28 cellular contexts compared by ENCODE assay signal in the genomic region with DNA sequence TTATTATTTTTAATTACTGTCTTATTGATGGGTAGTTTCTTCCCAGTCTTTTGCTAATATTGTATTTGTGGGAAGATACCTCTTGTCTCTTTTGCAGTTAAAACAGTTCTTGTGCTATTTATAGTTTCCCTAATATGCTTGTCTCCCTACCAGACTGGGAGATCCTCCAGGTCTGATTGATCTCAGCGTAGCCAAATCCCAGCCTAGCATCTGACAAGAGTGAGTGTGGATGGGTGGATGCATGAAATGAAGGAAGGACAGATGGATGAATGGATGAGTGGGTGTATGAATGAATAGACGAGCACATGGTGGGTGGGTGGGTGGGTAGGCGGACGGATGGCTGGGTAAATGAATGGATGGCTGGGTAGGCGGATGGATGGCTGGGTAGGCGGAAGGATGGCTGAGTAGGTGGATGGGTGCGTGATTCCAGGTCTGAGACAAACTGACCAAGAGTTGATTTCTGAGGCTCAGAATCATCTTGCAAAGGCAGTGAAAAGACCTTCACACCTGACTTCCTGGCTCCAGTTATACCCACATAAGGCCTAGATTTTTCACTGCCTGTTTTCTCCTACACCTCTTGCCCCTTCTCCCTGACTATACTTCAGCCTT. TPM values are rescaled to one million over a fixed set of nuclear protein-coding genes. Genes with fewer than 3 reads are reported as not detected.
DNase-seq lines count a peak whose midpoint lies in the region; ATAC-seq, FAIRE-seq and TF ChIP-seq lines count a peak whose summit lies in the region.
"Had no signal": no experiment of that assay in that cellular context is flagged by ENCODE, and none has a peak within 500 bp of the region (broad histone marks: within the 10 kb centered on the region; RNA-seq: fewer than 3 reads in every experiment).

No MANE protein-coding gene starts in this region.

- no peak overlapping the region for H3K9ac ChIP-seq in K562 (ENCODE audit: insufficient read depth in 1 of 2, low read depth in 2 of 2, low read length in 2 of 2)
- H3K9ac ChIP-seq: BLaER1 treated with 17β-estradiol and CSF1 and Interleukin-3, amounts not matched to agents 10 nM and 100 nM; KMS-11 had no signal

- H4K20me1 ChIP-seq in K562 (replicated peaks; ENCODE audit: control insufficient read depth, insufficient read depth, low read length): no peaks in the 10 kb centered on the region
- H4K20me1 ChIP-seq: BLaER1 treated with 17β-estradiol and CSF1 and Interleukin-3, amounts not matched to agents 10 nM and 100 nM had no signal

- H3K36me3 ChIP-seq in K562 (ENCODE audit: control insufficient read depth, insufficient read depth, low read length): no peaks in the 10 kb centered on the region
- H3K36me3 ChIP-seq: BLaER1 treated with 17β-estradiol and CSF1 and Interleukin-3, amounts not matched to agents 10 nM and 100 nM; HAP-1 had no signal

- 0 out of 2 replicates have a peak overlapping the region, but pooled peaks have one; percentile 40 for H2AFZ ChIP-seq in K562 (ENCODE audit: low read depth, low read length)
- H2AFZ ChIP-seq: GM23338 had no signal

- in situ Hi-C loops in K562 (cut with MboI): loop anchor here (10.0 kb wide), 1 partner anchor 493 kb away; no protein-coding TSS in a partner anchor

- 16% methylated on average over 1 of the region's 7 CpGs for WGBS in K562 (ENCODE audit: insufficient coverage, low coverage, missing lambda C conversion rate)

- no peak for FAIRE-seq in K562 (lab: Jason Lieb, UNC)
- FAIRE-seq: A204.1, GM12878 had no signal

- TF ChIP-seq POLR2A in K562 (conservative IDR thresholded peaks at IDR 0.05): no peak

- no peak overlapping the region for H3K27ac Mint-ChIP-seq in natural killer cell treated with Interleukin-12 subunit alpha and Interleukin-12 subunit beta and Interleukin-15 and Interleukin-18, amount 100 ng/mL, for 72 hours
- H3K27ac Mint-ChIP-seq in natural killer cell (no peak overlapping the region), neural crest cell (ENCODE audit: unreplicated experiment) (peak overlapping the region; percentile 13)
- no peak overlapping the region for H3K27ac Mint-ChIP-seq in stimulated activated naive B cell treated with anti-CD40 and anti-IgM and Interleukin-4, amounts not matched to agents 10 μg/mL and 1 μg/mL and 100 μg/mL, for 72 hours
- H3K27ac Mint-ChIP-seq: CD4-positive, alpha-beta T cell; GM23338 had no signal

- no peaks in the 10 kb centered on the region for H3K79me2 ChIP-seq in K562 (ENCODE audit: control insufficient read depth, insufficient read depth, low read length)

- intact Hi-C loops in natural killer cell (cut with micrococcal nuclease) (loop anchor here (5.0 kb wide), 2 partner anchors 130 to 485 kb away; no protein-coding TSS in a partner anchor), K562 (cut with micrococcal nuclease) (no loop called here)

- DNase-seq in natural killer cell treated with Interleukin-12 subunit alpha and Interleukin-12 subunit beta and Interleukin-15 and Interleukin-18, amount 100 ng/mL, for 72 hours (ENCODE audit: low spot score): peak; percentile 15
- DNase-seq in natural killer cell (no peak), K562 (ENCODE audit: extremely low read depth in 1 of 4, low spot score in 3 of 4) (no peak), neural crest cell (ENCODE audit: low read depth, low spot score) (no peak), GM20000 (ENCODE audit: low spot score) (no peak)
- no peak for DNase-seq in stimulated activated naive B cell treated with anti-CD40 and anti-IgM and Interleukin-4, amounts not matched to agents 10 μg/mL and 1 μg/mL and 100 μg/mL, for 72 hours
- no peak for DNase-seq in stimulated activated CD4-positive, alpha-beta T cell treated with anti-CD3 and anti-CD28 coated beads, Interleukin-2, amount 100 ng/mL, for 48 hours
- DNase-seq: CD4-positive, alpha-beta T cell; DMS79; EL; GDM1; IMR-90; NCI-H1092; NCI-H1417 treated with DMSO at 0.1 percent for 48 hours; NCI-H187; NCI-H2081 treated with DMSO at 0.1 percent for 48 hours; NCI-H2171; NCI-H226; NCI-H510A; NCI-H69; RPMI8226; SHP77 had no signal

- POLR2A ChIA-PET in K562 (lab: Yijun Ruan, JAX): interaction anchor here (0.9 kb wide), 1 partner anchor 12 kb away, joined by 5 read pairs; no protein-coding TSS in a partner anchor

- TF ChIP-seq EP300 in K562 (IDR thresholded peaks at IDR 0.05; ENCODE audit: low read length): no peak

- no peaks in the 10 kb centered on the region for H3K9me3 Mint-ChIP-seq in natural killer cell treated with Interleukin-12 subunit alpha and Interleukin-12 subunit beta and Interleukin-15 and Interleukin-18, amount 100 ng/mL, for 72 hours
- H3K9me3 Mint-ChIP-seq in natural killer cell (no peaks in the 10 kb centered on the region), neural crest cell (no peaks in the 10 kb centered on the region)
- H3K9me3 Mint-ChIP-seq in stimulated activated naive B cell treated with anti-CD40 and anti-IgM and Interleukin-4, amounts not matched to agents 10 μg/mL and 1 μg/mL and 100 μg/mL, for 72 hours: no peaks in the 10 kb centered on the region
- H3K9me3 Mint-ChIP-seq: CD4-positive, alpha-beta T cell; GM23338 had no signal

- peaks cover 6 to 9% of the 10 kb centered on the region in 2 experiments; a peak in 4 of 5 replicates for H3K4me1 ChIP-seq in K562 (replicated peaks in 1 of 2; ENCODE audit: control insufficient read depth in 2 of 2, insufficient read depth in 2 of 2, low read length in 2 of 2)
- H3K4me1 ChIP-seq: HAP-1 had no signal

- peaks cover 7% of the 10 kb centered on the region in 2 donors for H3K4me1 Mint-ChIP-seq in natural killer cell treated with Interleukin-12 subunit alpha and Interleukin-12 subunit beta and Interleukin-15 and Interleukin-18, amount 100 ng/mL, for 72 hours (ENCODE audit: low read depth in 2 of 2)
- H3K4me1 Mint-ChIP-seq in natural killer cell (peaks cover 10 to 14% of the 10 kb centered on the region in 2 donors), neural crest cell (peaks cover 8% of the 10 kb centered on the region)
- H3K4me1 Mint-ChIP-seq in stimulated activated naive B cell treated with anti-CD40 and anti-IgM and Interleukin-4, amounts not matched to agents 10 μg/mL and 1 μg/mL and 100 μg/mL, for 72 hours: peaks cover 10 to 17% of the 10 kb centered on the region in 2 donors

- H3K27me3 ChIP-seq in K562 (ENCODE audit: control insufficient read depth in 2 of 2, insufficient read depth in 2 of 2, low read length in 2 of 2): peaks cover 0 to 5% of the 10 kb centered on the region in 2 experiments; a peak in 2 of 5 replicates
- H3K27me3 ChIP-seq: BLaER1 treated with 17β-estradiol and CSF1 and Interleukin-3, amounts not matched to agents 10 nM and 100 nM had no signal

- no peak overlapping the region for H3K4me3 Mint-ChIP-seq in natural killer cell treated with Interleukin-12 subunit alpha and Interleukin-12 subunit beta and Interleukin-15 and Interleukin-18, amount 100 ng/mL, for 72 hours
- H3K4me3 Mint-ChIP-seq in natural killer cell (no peak overlapping the region), neural crest cell (no peak overlapping the region)
- no peak overlapping the region for H3K4me3 Mint-ChIP-seq in stimulated activated naive B cell treated with anti-CD40 and anti-IgM and Interleukin-4, amounts not matched to agents 10 μg/mL and 1 μg/mL and 100 μg/mL, for 72 hours
- H3K4me3 Mint-ChIP-seq: CD4-positive, alpha-beta T cell; GM23338 had no signal

- H3K36me3 Mint-ChIP-seq in natural killer cell treated with Interleukin-12 subunit alpha and Interleukin-12 subunit beta and Interleukin-15 and Interleukin-18, amount 100 ng/mL, for 72 hours: no peaks in the 10 kb centered on the region
- no peaks in the 10 kb centered on the region for H3K36me3 Mint-ChIP-seq in natural killer cell
- no peaks in the 10 kb centered on the region for H3K36me3 Mint-ChIP-seq in neural crest cell (ENCODE audit: low read depth)
- H3K36me3 Mint-ChIP-seq in stimulated activated naive B cell treated with anti-CD40 and anti-IgM and Interleukin-4, amounts not matched to agents 10 μg/mL and 1 μg/mL and 100 μg/mL, for 72 hours: no peaks in the 10 kb centered on the region

- CTCF ChIA-PET in K562 (lab: Yijun Ruan, JAX; ENCODE audit: low intra/inter-chr PET ratio): interaction anchor here (0.7 kb wide), 1 partner anchor 126 kb away, joined by 3 read pairs; no protein-coding TSS in a partner anchor

- no peak overlapping the region for H3K4me2 ChIP-seq in K562 (ENCODE audit: insufficient read depth, low read length)
- H3K4me2 ChIP-seq: BLaER1 treated with 17β-estradiol and CSF1 and Interleukin-3, amounts not matched to agents 10 nM and 100 nM; GM23338; KMS-11 had no signal

- TF ChIP-seq CTCF in natural killer cell (IDR thresholded peaks at IDR 0.05) (no peak), K562 (IDR thresholded peaks at IDR 0.05 in 2 of 3, conservative IDR thresholded peaks at IDR 0.05 in 1 of 3; ENCODE audit: insufficient read depth in 2 of 3, low read depth in 1 of 3, low read length in 3 of 3) (no peak), neural crest cell (conservative IDR thresholded peaks at IDR 0.05) (no peak), GM20000 (IDR thresholded peaks at IDR 0.05; ENCODE audit: extremely low read depth, missing control alignments) (no peak)

- BruUV-seq in K562 (replicated peaks; lab: Mats Ljungman, UMichigan): no TSS peak

- TF ChIP-seq RAD21 in K562 (CRISPR knock-in tag; conservative IDR thresholded peaks at IDR 0.05 in 1 of 2, IDR thresholded peaks at IDR 0.05 in 1 of 2): no peak

- H3K9me1 ChIP-seq in K562 (ENCODE audit: control insufficient read depth, insufficient read depth, low read length): no peaks in the 10 kb centered on the region

- H3K27ac ChIP-seq in K562 (ENCODE audit: extremely low read depth, low read depth, low read length): no peak overlapping the region
- H3K27ac ChIP-seq: BLaER1 treated with 17β-estradiol and CSF1 and Interleukin-3, amounts not matched to agents 10 nM and 100 nM; KMS-11 had no signal

- no peak overlapping the region for H3K4me3 ChIP-seq in K562
- H3K4me3 ChIP-seq: BLaER1 treated with 17β-estradiol and CSF1 and Interleukin-3, amounts not matched to agents 10 nM and 100 nM; GM12878; GM23338; HAP-1 had no signal

- H3K27me3 Mint-ChIP-seq in natural killer cell treated with Interleukin-12 subunit alpha and Interleukin-12 subunit beta and Interleukin-15 and Interleukin-18, amount 100 ng/mL, for 72 hours: peaks cover 0 to 11% of the 10 kb centered on the region in 2 donors
- H3K27me3 Mint-ChIP-seq in natural killer cell (ENCODE audit: low read depth in 2 of 2) (peaks cover 9 to 15% of the 10 kb centered on the region in 2 donors), neural crest cell (ENCODE audit: low read depth) (no peaks in the 10 kb centered on the region)
- peaks cover 0 to 12% of the 10 kb centered on the region in 2 donors for H3K27me3 Mint-ChIP-seq in stimulated activated naive B cell treated with anti-CD40 and anti-IgM and Interleukin-4, amounts not matched to agents 10 μg/mL and 1 μg/mL and 100 μg/mL, for 72 hours

- no peak for ATAC-seq in natural killer cell treated with Interleukin-12 subunit alpha and Interleukin-12 subunit beta and Interleukin-15 and Interleukin-18, amount 100 ng/mL, for 72 hours
- no peak for ATAC-seq in natural killer cell
- no peak for ATAC-seq in K562
- no peak for ATAC-seq in stimulated activated naive B cell treated with anti-CD40 and anti-IgM and Interleukin-4, amounts not matched to agents 10 μg/mL and 1 μg/mL and 100 μg/mL, for 72 hours (replicated peaks)
- ATAC-seq: GM12878, GM23338 had no signal

- H3K9me3 ChIP-seq in K562 (replicated peaks; ENCODE audit: control insufficient read depth, insufficient read depth, low read depth, low read length): no peaks in the 10 kb centered on the region
- H3K9me3 ChIP-seq: BLaER1 treated with 17β-estradiol and CSF1 and Interleukin-3, amounts not matched to agents 10 nM and 100 nM; HAP-1 had no signal

RNA-seq across cellular contexts. Expression of a gene that starts 11.4 kb away (rescaled TPM):
- under 1 TPM in 1 of 2 donors, not detected in 1; 0.47 TPM for total RNA-seq in natural killer cell treated with Interleukin-12 subunit alpha and Interleukin-12 subunit beta and Interleukin-15 and Interleukin-18, amount 100 ng/mL, for 72 hours
- under 1 TPM in 1 of 3 donors, not detected in 2; 0.45 TPM for total RNA-seq in natural killer cell
- 0.69 TPM in 1 of 2 replicates, not detected in the other for total RNA-seq in K562 (2011; cell fraction: chromatin; rRNA removed; ENCODE audit: low replicate concordance)
- total RNA-seq in K562 (2011; cell fraction: nucleolus; rRNA removed): not detected in 2 replicates
- 0.31 and 0.81 TPM in 2 replicates for total RNA-seq in K562 (2011; cell fraction: nucleoplasm; rRNA removed)
- not detected in 2 replicates for total RNA-seq in K562 (2014; rRNA removed)
- not detected in 2 replicates for total RNA-seq in K562 (2014; rRNA removed; fragmentation: Illumina TruSeq; extraction: Trizol)
- total RNA-seq in K562 (2015; rRNA removed; fragmentation: Illumina TruSeq; extraction: Trizol): not detected in 2 replicates
- not detected in 2 replicates for total RNA-seq in K562 (2021)
- 0.14 and 0.46 TPM in 2 replicates for polyA plus RNA-seq in K562 (2011; rRNA removed)
- polyA plus RNA-seq in K562 (2011; cell fraction: cytosol; rRNA removed): 0.13 TPM in 1 of 2 replicates, not detected in the other
- 0.73 and 1.4 TPM in 2 replicates for polyA plus RNA-seq in K562 (2011; cell fraction: nucleus; rRNA removed)
- 0.08 and 0.10 TPM in 2 replicates for polyA plus RNA-seq in K562 (2012)
- not detected in 2 replicates for polyA plus RNA-seq in K562 (2014; fragmentation: Illumina TruSeq; extraction: Trizol)
- polyA plus RNA-seq in K562 (2014; fragmentation: Nextera tagmentation; extraction: Ambion mirVana): not detected
- 0.04 TPM in 1 of 2 replicates, not detected in the other for polyA plus RNA-seq in K562 (2014; rRNA removed)
- 0.15 TPM in 1 of 2 replicates, not detected in the other for polyA minus RNA-seq in K562 (2011; rRNA and poly(A)+ RNA removed)
- polyA minus RNA-seq in K562 (2011; cell fraction: cytosol; rRNA and poly(A)+ RNA removed): not detected in 2 replicates
- polyA minus RNA-seq in K562 (2011; cell fraction: nucleus; rRNA and poly(A)+ RNA removed): 0.13 and 0.44 TPM in 2 replicates
- 0.32 and 0.35 TPM in 2 replicates for total RNA-seq in neural crest cell
- total RNA-seq: CD4-positive, alpha-beta T cell; GM12878 had no signal

RNA-seq across cellular contexts. Expression of a gene that starts 20.4 kb away (rescaled TPM):
- 100 to 1,000 TPM; 333 to 668 TPM for total RNA-seq in natural killer cell treated with Interleukin-12 subunit alpha and Interleukin-12 subunit beta and Interleukin-15 and Interleukin-18, amount 100 ng/mL, for 72 hours
- 100 to 1,000 TPM; 463 to 946 (median 562) TPM for total RNA-seq in natural killer cell
- 125 and 263 TPM in 2 replicates for total RNA-seq in K562 (2011; cell fraction: chromatin; rRNA removed; ENCODE audit: low replicate concordance)
- total RNA-seq in K562 (2011; cell fraction: nucleolus; rRNA removed): 180 and 194 TPM in 2 replicates
- 161 and 172 TPM in 2 replicates for total RNA-seq in K562 (2011; cell fraction: nucleoplasm; rRNA removed)
- 21.5 and 29.2 TPM in 2 replicates for total RNA-seq in K562 (2014; rRNA removed)
- 19.6 and 24.1 TPM in 2 replicates for total RNA-seq in K562 (2014; rRNA removed; fragmentation: Illumina TruSeq; extraction: Trizol)
- total RNA-seq in K562 (2015; rRNA removed; fragmentation: Illumina TruSeq; extraction: Trizol): 19.2 and 25.9 TPM in 2 replicates
- 141 and 152 TPM in 2 replicates for total RNA-seq in K562 (2021)
- polyA plus RNA-seq in K562 (2011; rRNA removed): 45.6 and 59.3 TPM in 2 replicates
- 113 and 142 TPM in 2 replicates for polyA plus RNA-seq in K562 (2011; cell fraction: cytosol; rRNA removed)
- 52.2 and 60.9 TPM in 2 replicates for polyA plus RNA-seq in K562 (2011; cell fraction: nucleus; rRNA removed)
- polyA plus RNA-seq in K562 (2012): 99.1 and 151 TPM in 2 replicates
- polyA plus RNA-seq in K562 (2014; fragmentation: Illumina TruSeq; extraction: Trizol): 147 and 173 TPM in 2 replicates
- polyA plus RNA-seq in K562 (2014; fragmentation: Nextera tagmentation; extraction: Ambion mirVana): 100 to 1,000 TPM in 1 of 2 experiments, 10 to 100 TPM in 1; 95.7 to 216 TPM
- polyA plus RNA-seq in K562 (2014; rRNA removed): 84.5 and 87.9 TPM in 2 replicates
- polyA minus RNA-seq in K562 (2011; rRNA and poly(A)+ RNA removed): 59.5 and 95.2 TPM in 2 replicates
- 107 and 109 TPM in 2 replicates for polyA minus RNA-seq in K562 (2011; cell fraction: cytosol; rRNA and poly(A)+ RNA removed)
- polyA minus RNA-seq in K562 (2011; cell fraction: nucleus; rRNA and poly(A)+ RNA removed): 69.9 and 106 TPM in 2 replicates
- 66.4 and 71.4 TPM in 2 replicates for total RNA-seq in neural crest cell

RNA-seq across cellular contexts. Expression of a gene that starts 46.7 kb away (rescaled TPM):
- total RNA-seq in natural killer cell treated with Interleukin-12 subunit alpha and Interleukin-12 subunit beta and Interleukin-15 and Interleukin-18, amount 100 ng/mL, for 72 hours: 1 to 10 TPM; 5.2 to 7.2 TPM
- total RNA-seq in natural killer cell (1 to 10 TPM; 7.8 to 8.6 (median 8.5) TPM), K562 (2014; rRNA removed) (0.05 and 0.94 TPM in 2 replicates), K562 (2014; rRNA removed; fragmentation: Illumina TruSeq; extraction: Trizol) (0.25 and 0.29 TPM in 2 replicates), K562 (2015; rRNA removed; fragmentation: Illumina TruSeq; extraction: Trizol) (0.41 and 0.65 TPM in 2 replicates), K562 (2021) (0.18 and 0.53 TPM in 2 replicates), neural crest cell (4.0 TPM in 2 replicates)
- total RNA-seq in K562 (2011; cell fraction: chromatin; rRNA removed; ENCODE audit: low replicate concordance): 2.3 and 3.3 TPM in 2 replicates
- 2.2 and 3.5 TPM in 2 replicates for total RNA-seq in K562 (2011; cell fraction: nucleolus; rRNA removed)
- total RNA-seq in K562 (2011; cell fraction: nucleoplasm; rRNA removed): 0.84 and 3.1 TPM in 2 replicates
- polyA plus RNA-seq in K562 (2011; rRNA removed) (0.15 and 0.26 TPM in 2 replicates), K562 (2014; fragmentation: Illumina TruSeq; extraction: Trizol) (0.43 and 0.53 TPM in 2 replicates), K562 (2014; fragmentation: Nextera tagmentation; extraction: Ambion mirVana) (not detected), K562 (2014; rRNA removed) (0.04 and 0.21 TPM in 2 replicates)
- 0.24 and 0.27 TPM in 2 replicates for polyA plus RNA-seq in K562 (2011; cell fraction: cytosol; rRNA removed)
- 1.9 and 2.1 TPM in 2 replicates for polyA plus RNA-seq in K562 (2011; cell fraction: nucleus; rRNA removed)
- polyA plus RNA-seq in K562 (2012): 0.46 and 0.66 TPM in 2 replicates
- 0.36 and 0.39 TPM in 2 replicates for polyA minus RNA-seq in K562 (2011; rRNA and poly(A)+ RNA removed)
- polyA minus RNA-seq in K562 (2011; cell fraction: cytosol; rRNA and poly(A)+ RNA removed): not detected in 2 replicates
- 0.81 and 1.00 TPM in 2 replicates for polyA minus RNA-seq in K562 (2011; cell fraction: nucleus; rRNA and poly(A)+ RNA removed)
